ENCODE assay signal across 9 cellular contexts in genomic region chr19:8319807-8320520, GRCh38. TPM values are rescaled to one million over a fixed set of nuclear protein-coding genes. Genes with fewer than 3 reads are reported as not detected.
DNase-seq lines count a peak whose midpoint lies in the region; ATAC-seq and TF ChIP-seq lines count a peak whose summit lies in the region.
"Had no signal": no experiment of that assay in that cellular context is flagged by ENCODE, and none has a peak within 500 bp of the region (broad histone marks: within the 10 kb centered on the region; RNA-seq: fewer than 3 reads in every experiment).

No MANE protein-coding gene starts in this region.

- intact Hi-C loops in esophagus muscularis mucosa (cut with DNase I): no loop called here

- no peak for TF ChIP-seq EP300 in esophagus muscularis mucosa (IDR thresholded peaks at IDR 0.05)

- no peak for TF ChIP-seq CTCF in DND-41 (IDR thresholded peaks at IDR 0.05; ENCODE audit: borderline replicate concordance, extremely low read depth, low read length, poor library complexity, severe bottlenecking)
- no peak for TF ChIP-seq CTCF in RWPE2 (IDR thresholded peaks at IDR 0.05; ENCODE audit: poor library complexity, severe bottlenecking)
- no peak for TF ChIP-seq CTCF in esophagus muscularis mucosa (IDR thresholded peaks at IDR 0.05)
- TF ChIP-seq CTCF in parathyroid adenoma (IDR thresholded peaks at IDR 0.05): no peak

- no peak for TF ChIP-seq POLR2A in esophagus muscularis mucosa (IDR thresholded peaks at IDR 0.05; ENCODE audit: low read depth)

- peaks cover 52% of the 10 kb centered on the region for H3K36me3 ChIP-seq in DND-41 (ENCODE audit: insufficient read depth, low read length)
- H3K36me3 ChIP-seq in RWPE2 (ENCODE audit: low read depth): peaks cover 48% of the 10 kb centered on the region
- peaks cover 9 to 54% (median 47%) of the 10 kb centered on the region in 4 donors for H3K36me3 ChIP-seq in esophagus muscularis mucosa
- no peaks in the 10 kb centered on the region for H3K36me3 ChIP-seq in parathyroid adenoma (ENCODE audit: control insufficient read depth, insufficient read depth, low read length)

- WGBS in esophagus muscularis mucosa: 88% methylated on average over 19 of the region's 19 CpGs

- no peak for DNase-seq in DND-41
- no peak for DNase-seq in RWPE2 (ENCODE audit: low spot score)
- no peak for DNase-seq in esophagus muscularis mucosa (ENCODE audit: extremely low spot score)
- no peak for DNase-seq in NK-92 treated with Interleukin-12 subunit alpha and Interleukin-12 subunit beta, amount 100 ng/mL, for 24 hours (lab: John Stamatoyannopoulos, UW)
- DNase-seq: NCI-H345 had no signal

- H3K4me2 ChIP-seq in DND-41 (ENCODE audit: insufficient read depth, low read length): peak overlapping the region; percentile 94
- peak overlapping the region; percentile 97 for H3K4me2 ChIP-seq in parathyroid adenoma (ENCODE audit: low read length)

- H3K9me3 ChIP-seq in DND-41 (ENCODE audit: insufficient read depth, low read length, severe bottlenecking) (no peaks in the 10 kb centered on the region), RWPE2 (ENCODE audit: severe bottlenecking) (no peaks in the 10 kb centered on the region), esophagus muscularis mucosa (no peaks in the 10 kb centered on the region), parathyroid adenoma (ENCODE audit: control insufficient read depth, low read length) (no peaks in the 10 kb centered on the region)

- H3K79me2 ChIP-seq in DND-41 (ENCODE audit: insufficient read depth, low read length): peaks cover 55% of the 10 kb centered on the region
- H3K79me2 ChIP-seq in parathyroid adenoma: peaks cover 31% of the 10 kb centered on the region

- H4K20me1 ChIP-seq in DND-41 (ENCODE audit: insufficient read depth, low read length): peaks cover 23% of the 10 kb centered on the region

- H3K4me3 ChIP-seq in DND-41 (ENCODE audit: low read depth in 1 of 2, low read length in 2 of 2): peak overlapping the region; percentile 60 to 85
- peak overlapping the region; percentile 67 for H3K4me3 ChIP-seq in RWPE2 (ENCODE audit: severe bottlenecking)
- peak overlapping the region; percentile 86 to 98 (median 92) for H3K4me3 ChIP-seq in esophagus muscularis mucosa
- peak overlapping the region; percentile 99 for H3K4me3 ChIP-seq in parathyroid adenoma (ENCODE audit: low read depth, low read length)

- H3K27ac ChIP-seq in DND-41 (ENCODE audit: low read length) (peak overlapping the region; percentile 95), RWPE2 (ENCODE audit: poor library complexity, severe bottlenecking) (peak overlapping the region; percentile 69), esophagus muscularis mucosa (replicated peaks in 1 of 4) (peak overlapping the region; percentile 92 to 96 (median 95)), parathyroid adenoma (no peak overlapping the region)

- peak overlapping the region; percentile 85 for H3K9ac ChIP-seq in DND-41 (ENCODE audit: low read depth, low read length)
- H3K9ac ChIP-seq in parathyroid adenoma: peak overlapping the region; percentile 89

- H3K27me3 ChIP-seq in DND-41 (ENCODE audit: insufficient read depth, low read length, poor library complexity) (no peaks in the 10 kb centered on the region), RWPE2 (ENCODE audit: insufficient read depth, poor library complexity, severe bottlenecking) (no peaks in the 10 kb centered on the region), esophagus muscularis mucosa (no peaks in the 10 kb centered on the region), parathyroid adenoma (ENCODE audit: control insufficient read depth, insufficient read depth, low read length) (no peaks in the 10 kb centered on the region)

- H2AFZ ChIP-seq in DND-41 (ENCODE audit: low read depth, low read length) (no peak overlapping the region), parathyroid adenoma (no peak overlapping the region)

- no peak for ATAC-seq in DND-41 (ENCODE audit: insufficient read depth, low read depth)
- no peak for ATAC-seq in RWPE2 (ENCODE audit: low read depth)
- no peak for ATAC-seq in HG02678 (IDR thresholded peaks at IDR 0.05; ENCODE audit: unreplicated experiment)
- no peak for ATAC-seq in activated CD4-positive, CD25-positive, alpha-beta regulatory T cell treated with anti-CD3 and anti-CD28 coated beads, Interleukin-2, amount 50 U/mL, for 24 hours
- no peak for ATAC-seq in GM18858 (IDR thresholded peaks at IDR 0.05; ENCODE audit: unreplicated experiment)

- peaks cover 40% of the 10 kb centered on the region for H3K4me1 ChIP-seq in DND-41 (ENCODE audit: insufficient read depth, low read length)
- H3K4me1 ChIP-seq in RWPE2 (ENCODE audit: insufficient read depth, poor library complexity, severe bottlenecking): peaks cover 12% of the 10 kb centered on the region
- peaks cover 39 to 58% (median 48%) of the 10 kb centered on the region in 4 donors for H3K4me1 ChIP-seq in esophagus muscularis mucosa
- peaks cover 16% of the 10 kb centered on the region for H3K4me1 ChIP-seq in parathyroid adenoma

RNA-seq across cellular contexts. Expression of gene NDUFA7, which starts 1.2 kb away (rescaled TPM):
- total RNA-seq in esophagus muscularis mucosa: 10 to 100 TPM; 26.1 to 34.0 (median 29.3) TPM

RNA-seq across cellular contexts. Expression of gene RPS28, which starts 1.3 kb away (rescaled TPM):
- total RNA-seq in esophagus muscularis mucosa: 100 to 1,000 TPM; 256 to 473 (median 358) TPM

RNA-seq across cellular contexts. Expression of gene CD320, which starts 11.8 kb away (rescaled TPM):
- total RNA-seq in esophagus muscularis mucosa: 10 to 100 TPM; 25.7 to 63.2 (median 47.4) TPM

RNA-seq across cellular contexts. Expression of gene KANK3, which starts 23.1 kb away (rescaled TPM):
- 10 to 100 TPM; 23.7 to 36.0 (median 30.0) TPM for total RNA-seq in esophagus muscularis mucosa

RNA-seq across cellular contexts. Expression of gene ANGPTL4, which starts 44.0 kb away (rescaled TPM):
- total RNA-seq in esophagus muscularis mucosa: 10 to 100 TPM in 3 of 4 donors, 1 to 10 TPM in 1; 3.7 to 37.9 (median 22.6) TPM
